Comparison of ENCODE assay signal across 27 cellular contexts in genomic region chr3:38124324-38125122, GRCh38. TPM values are rescaled to one million over a fixed set of nuclear protein-coding genes. Genes with fewer than 3 reads are reported as not detected.
DNase-seq lines count a peak whose midpoint lies in the region; ATAC-seq and TF ChIP-seq lines count a peak whose summit lies in the region.
"Had no signal": no experiment of that assay in that cellular context is flagged by ENCODE, and none has a peak within 500 bp of the region (broad histone marks: within the 10 kb centered on the region; RNA-seq: fewer than 3 reads in every experiment).

No MANE protein-coding gene starts in this region.

- ATAC-seq in left colon: peak; percentile 31
- ATAC-seq: SK-N-SH treated with all-trans-retinoic acid at 6 μM for 48 hours had no signal

- H3K9me3 Mint-ChIP-seq in activated naive CD4-positive, alpha-beta T cell treated with anti-CD3 and anti-CD28 coated beads, Interleukin-2, amount 50 U/mL, for 24 hours: no peaks in the 10 kb centered on the region
- no peaks in the 10 kb centered on the region for H3K9me3 Mint-ChIP-seq in activated naive CD4-positive, alpha-beta T cell treated with anti-CD3 and anti-CD28 coated beads for 36 hours
- no peaks in the 10 kb centered on the region for H3K9me3 Mint-ChIP-seq in type B pancreatic cell
- H3K9me3 Mint-ChIP-seq: brain, naive B cell had no signal

- peaks cover 5% of the 10 kb centered on the region for H3K36me3 Mint-ChIP-seq in activated naive CD4-positive, alpha-beta T cell treated with anti-CD3 and anti-CD28 coated beads, Interleukin-2, amount 50 U/mL, for 24 hours
- peaks cover 22% of the 10 kb centered on the region for H3K36me3 Mint-ChIP-seq in activated naive CD4-positive, alpha-beta T cell treated with anti-CD3 and anti-CD28 coated beads for 36 hours (ENCODE audit: low read depth)
- H3K36me3 Mint-ChIP-seq in type B pancreatic cell: peaks cover 18% of the 10 kb centered on the region

- H3K36me3 ChIP-seq in MG63: no peaks in the 10 kb centered on the region; the same call in 1 of the 2 replicates

- DNase-seq in activated naive CD4-positive, alpha-beta T cell treated with anti-CD3 and anti-CD28 coated beads for 36 hours: no peak
- peak; percentile 45 for DNase-seq in NCI-H146 (lab: John Stamatoyannopoulos, UW)
- DNase-seq in left colon: no peak
- peak; percentile 43 for DNase-seq in type B pancreatic cell (ENCODE audit: extremely low spot score, unreplicated experiment)
- no peak for DNase-seq in MG63
- no peak for DNase-seq in SKM-1 treated with dmso at 0.1 percent for 144 hours (lab: John Stamatoyannopoulos, UW; ENCODE audit: unreplicated experiment)
- DNase-seq: activated CD4-positive, alpha-beta T cell treated with anti-CD3 and anti-CD28 coated beads for 4 hours; activated effector memory CD4-positive, alpha-beta T cell treated with anti-CD3 and anti-CD28 coated beads, Interleukin-2, amount 50 U/mL, for 16 hours; cerebellar nuclear complex; DND-41; hippocampal formation; left ventricle myocardium inferior; mesendoderm; naive B cell; NCI-H1105 treated with DMSO at 0.1 percent for 48 hours; NCI-H2029 treated with DMSO at 0.1 percent for 48 hours; NCI-H226; RPMI8226; stimulated activated CD4-positive, alpha-beta T cell treated with anti-CD3 and anti-CD28 coated beads, Interleukin-1b, Interleukin-23, amount 100 ng/mL, for 48 hours; tibial artery had no signal

- H3K27me3 ChIP-seq in MG63: no peaks in the 10 kb centered on the region
- H3K27me3 ChIP-seq: adrenal gland, BLaER1, tibial artery had no signal

- no peak overlapping the region for H3K4me3 ChIP-seq in MG63
- H3K4me3 ChIP-seq: adrenal gland, BLaER1, HAP-1, left ventricle myocardium inferior, skin epidermis, tibial artery had no signal

- no peaks in the 10 kb centered on the region for H3K4me1 Mint-ChIP-seq in activated naive CD4-positive, alpha-beta T cell treated with anti-CD3 and anti-CD28 coated beads, Interleukin-2, amount 50 U/mL, for 24 hours
- no peaks in the 10 kb centered on the region for H3K4me1 Mint-ChIP-seq in activated naive CD4-positive, alpha-beta T cell treated with anti-CD3 and anti-CD28 coated beads for 36 hours (ENCODE audit: low read depth)
- no peaks in the 10 kb centered on the region for H3K4me1 Mint-ChIP-seq in type B pancreatic cell (ENCODE audit: unreplicated experiment)
- H3K4me1 Mint-ChIP-seq: brain had no signal

- H3K27me3 Mint-ChIP-seq in activated naive CD4-positive, alpha-beta T cell treated with anti-CD3 and anti-CD28 coated beads, Interleukin-2, amount 50 U/mL, for 24 hours: no peaks in the 10 kb centered on the region
- H3K27me3 Mint-ChIP-seq in activated naive CD4-positive, alpha-beta T cell treated with anti-CD3 and anti-CD28 coated beads for 36 hours (ENCODE audit: low read depth): no peaks in the 10 kb centered on the region
- no peaks in the 10 kb centered on the region for H3K27me3 Mint-ChIP-seq in type B pancreatic cell
- H3K27me3 Mint-ChIP-seq: brain, naive B cell had no signal

- no peak for TF ChIP-seq CTCF in type B pancreatic cell (conservative IDR thresholded peaks at IDR 0.05)

- H3K9me3 ChIP-seq in MG63: no peaks in the 10 kb centered on the region
- H3K9me3 ChIP-seq: adrenal gland, BLaER1, HAP-1, left ventricle myocardium inferior, tibial artery had no signal

- no peak overlapping the region for H3K4me3 Mint-ChIP-seq in activated naive CD4-positive, alpha-beta T cell treated with anti-CD3 and anti-CD28 coated beads, Interleukin-2, amount 50 U/mL, for 24 hours
- H3K4me3 Mint-ChIP-seq in activated naive CD4-positive, alpha-beta T cell treated with anti-CD3 and anti-CD28 coated beads for 36 hours: no peak overlapping the region
- no peak overlapping the region for H3K4me3 Mint-ChIP-seq in type B pancreatic cell
- H3K4me3 Mint-ChIP-seq: brain, naive B cell had no signal

- peak overlapping the region; percentile 3 for H3K27ac Mint-ChIP-seq in activated naive CD4-positive, alpha-beta T cell treated with anti-CD3 and anti-CD28 coated beads, Interleukin-2, amount 50 U/mL, for 24 hours
- no peak overlapping the region for H3K27ac Mint-ChIP-seq in activated naive CD4-positive, alpha-beta T cell treated with anti-CD3 and anti-CD28 coated beads for 36 hours
- H3K27ac Mint-ChIP-seq in type B pancreatic cell: peak overlapping the region; percentile 54
- H3K27ac Mint-ChIP-seq: naive B cell had no signal

- CTCF ChIA-PET in activated naive CD4-positive, alpha-beta T cell treated with anti-CD3 and anti-CD28 coated beads for 36 hours (lab: Charles Lee): no interaction called here

- intact Hi-C loops in activated naive CD4-positive, alpha-beta T cell treated with anti-CD3 and anti-CD28 coated beads for 36 hours (cut with micrococcal nuclease): no loop called here
- intact Hi-C loops in left colon (cut with DNase I, micrococcal nuclease): no loop called here

RNA-seq across cellular contexts. Expression of gene ACAA1, which starts 12.4 kb away (rescaled TPM):
- 10 to 100 TPM; 57.5 to 58.7 TPM for total RNA-seq in activated naive CD4-positive, alpha-beta T cell treated with anti-CD3 and anti-CD28 coated beads for 36 hours
- 100 to 1,000 TPM; 177 to 186 TPM for total RNA-seq in left colon
- 81.2 and 118 TPM in 2 replicates for total RNA-seq in type B pancreatic cell (ENCODE audit: low replicate concordance)
- 9.7 and 31.8 TPM in 2 replicates for total RNA-seq in MG63 (2014; rRNA removed; shearing (Covaris generic); ENCODE audit: low replicate concordance)

RNA-seq across cellular contexts. Expression of gene MYD88, which starts 13.9 kb away (rescaled TPM):
- 10 to 100 TPM; 16.6 to 19.3 TPM for total RNA-seq in activated naive CD4-positive, alpha-beta T cell treated with anti-CD3 and anti-CD28 coated beads for 36 hours
- total RNA-seq in left colon: 10 to 100 TPM; 66.1 to 76.4 TPM
- 31.1 and 55.6 TPM in 2 replicates for total RNA-seq in type B pancreatic cell (ENCODE audit: low replicate concordance)
- total RNA-seq in MG63 (2014; rRNA removed; shearing (Covaris generic); ENCODE audit: low replicate concordance): 4.1 TPM in 1 of 2 replicates, not detected in the other

RNA-seq across cellular contexts. Expression of gene OXSR1, which starts 40.8 kb away (rescaled TPM):
- total RNA-seq in activated naive CD4-positive, alpha-beta T cell treated with anti-CD3 and anti-CD28 coated beads for 36 hours: 10 to 100 TPM; 33.8 to 35.0 TPM
- total RNA-seq in left colon (10 to 100 TPM; 42.5 to 42.8 TPM), type B pancreatic cell (ENCODE audit: low replicate concordance) (41.1 and 51.1 TPM in 2 replicates)
- total RNA-seq in MG63 (2014; rRNA removed; shearing (Covaris generic); ENCODE audit: low replicate concordance): 13.2 and 20.3 TPM in 2 replicates

Comparison
In these comparisons a context has a peak if more than half of its experiments do, and no peak if none do; other contexts are left out.
1. DNase-seq: peak in NCI-H146 (single experiment) and type B pancreatic cell (single experiment); none in activated naive CD4-positive, alpha-beta T cell treated with anti-CD3 and anti-CD28 coated beads for 36 hours (single experiment), left colon (0 of 2), MG63 (single experiment) and SKM-1 treated with dmso at 0.1 percent for 144 hours (single experiment).